ENCODE assay signal across 19 cellular contexts in the genomic region with DNA sequence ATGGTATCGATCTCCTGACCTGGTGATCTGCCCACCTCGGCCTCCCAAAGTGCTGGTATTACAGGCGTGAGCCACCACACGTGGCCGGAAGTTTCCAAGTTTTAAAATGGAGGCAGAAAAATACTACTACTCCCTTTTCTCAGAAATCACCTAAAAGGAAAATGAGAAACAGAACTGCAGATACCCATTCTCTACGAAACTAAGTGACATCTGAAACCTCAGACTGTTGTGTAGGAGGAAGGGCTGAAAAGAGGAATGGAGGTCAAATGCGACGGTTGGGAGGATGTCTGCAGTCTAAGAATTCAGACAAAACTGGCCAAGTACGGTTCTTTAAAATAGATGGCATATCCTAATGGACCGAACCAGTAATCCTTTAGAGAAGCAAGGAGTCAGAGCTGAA. TPM values are rescaled to one million over a fixed set of nuclear protein-coding genes. Genes with fewer than 3 reads are reported as not detected.
DNase-seq lines count a peak whose midpoint lies in the region; ATAC-seq lines count a peak whose summit lies in the region.
"Had no signal": no experiment of that assay in that cellular context is flagged by ENCODE, and none has a peak within 500 bp of the region (broad histone marks: within the 10 kb centered on the region; RNA-seq: fewer than 3 reads in every experiment).

No MANE protein-coding gene starts in this region.

- CTCF ChIA-PET in activated CD4-positive, alpha-beta memory T cell treated with anti-CD3 and anti-CD28 coated beads for 36 hours (lab: Charles Lee), result no interaction called here

- H3K9me3 Mint-ChIP-seq in activated CD4-positive, alpha-beta memory T cell treated with anti-CD3 and anti-CD28 coated beads for 36 hours, result no peaks in the 10 kb centered on the region

- peaks cover 14% of the 10 kb centered on the region for H3K4me1 Mint-ChIP-seq in activated CD4-positive, alpha-beta memory T cell treated with anti-CD3 and anti-CD28 coated beads for 36 hours (ENCODE audit: low read depth)

- no peak overlapping the region for H3K4me3 Mint-ChIP-seq in activated CD4-positive, alpha-beta memory T cell treated with anti-CD3 and anti-CD28 coated beads for 36 hours
- H3K4me3 Mint-ChIP-seq: CD4-positive, CD25-positive, alpha-beta regulatory T cell had no signal

- peaks cover 47% of the 10 kb centered on the region for H3K36me3 Mint-ChIP-seq in activated CD4-positive, alpha-beta memory T cell treated with anti-CD3 and anti-CD28 coated beads for 36 hours

- no peak for DNase-seq in activated CD4-positive, alpha-beta memory T cell treated with anti-CD3 and anti-CD28 coated beads for 36 hours
- DNase-seq in activated T-cell treated with anti-CD3 and anti-CD28 coated beads, Interleukin-2, amount 50 U/mL, for 48 hours, result no peak
- no peak for DNase-seq in NCI-H128 (lab: John Stamatoyannopoulos, UW; ENCODE audit: unreplicated experiment)
- no peak for DNase-seq in effector CD8-positive, alpha-beta T cell (lab: John Stamatoyannopoulos, UW)
- DNase-seq: ACHN, DMS53, Karpas-422, NCI-H1417 treated with DMSO at 0.1 percent for 48 hours, NCI-H2029, NCI-H2171 treated with DMSO at 0.1 percent for 48 hours, NCI-H82, Peyer's patch, Right ventricle myocardium superior had no signal

- ATAC-seq in GM18498 (IDR thresholded peaks at IDR 0.05; ENCODE audit: unreplicated experiment) (peak; percentile 65), GM18867 (IDR thresholded peaks at IDR 0.05; ENCODE audit: unreplicated experiment) (peak; percentile 84), HG03095 (IDR thresholded peaks at IDR 0.05; ENCODE audit: unreplicated experiment) (peak; percentile 55)
- ATAC-seq: HepG2 had no signal

- H3K27me3 Mint-ChIP-seq in activated CD4-positive, alpha-beta memory T cell treated with anti-CD3 and anti-CD28 coated beads for 36 hours, result no peaks in the 10 kb centered on the region
- H3K27me3 Mint-ChIP-seq: CD4-positive, CD25-positive, alpha-beta regulatory T cell had no signal

- H3K27ac Mint-ChIP-seq in activated CD4-positive, alpha-beta memory T cell treated with anti-CD3 and anti-CD28 coated beads for 36 hours, result peak overlapping the region; percentile 42
- H3K27ac Mint-ChIP-seq: CD4-positive, CD25-positive, alpha-beta regulatory T cell had no signal

- POLR2A ChIA-PET in activated CD4-positive, alpha-beta memory T cell treated with anti-CD3 and anti-CD28 coated beads for 36 hours (lab: Charles Lee), result no interaction called here

- intact Hi-C loops in activated CD4-positive, alpha-beta memory T cell treated with anti-CD3 and anti-CD28 coated beads for 36 hours (cut with micrococcal nuclease), result no loop called here

RNA-seq across cellular contexts. Expression of a gene that starts 24.1 kb away (rescaled TPM):
- 10 to 100 TPM; 38.5 to 43.8 TPM for total RNA-seq in activated CD4-positive, alpha-beta memory T cell treated with anti-CD3 and anti-CD28 coated beads for 36 hours

RNA-seq across cellular contexts. Expression of a gene that starts 24.2 kb away (rescaled TPM):
- under 1 TPM; 0.02 to 0.05 TPM for total RNA-seq in activated CD4-positive, alpha-beta memory T cell treated with anti-CD3 and anti-CD28 coated beads for 36 hours
- total RNA-seq: CD4-positive, CD25-positive, alpha-beta regulatory T cell; NCI-H460 had no signal

RNA-seq across cellular contexts. Expression of a gene that starts 31.5 kb away (rescaled TPM):
- 10 to 100 TPM; 32.7 to 34.1 TPM for total RNA-seq in activated CD4-positive, alpha-beta memory T cell treated with anti-CD3 and anti-CD28 coated beads for 36 hours

RNA-seq across cellular contexts. Expression of a gene that starts 31.6 kb away (rescaled TPM):
- total RNA-seq in activated CD4-positive, alpha-beta memory T cell treated with anti-CD3 and anti-CD28 coated beads for 36 hours, result 1 to 10 TPM; 1.7 to 1.8 TPM
